8 cellular contexts compared by ENCODE assay signal in genomic region chr6:13328076-13328874, GRCh38. TPM values are rescaled to one million over a fixed set of nuclear protein-coding genes. Genes with fewer than 3 reads are reported as not detected.
DNase-seq lines count a peak whose midpoint lies in the region; ATAC-seq lines count a peak whose summit lies in the region.

Gene TBC1D7, minus strand, starts transcription at chr6:13328537. Its CDS starts 1,639 bp downstream, at chr6:13326898.

- peak within 1 kb of the TSS; percentile 85 to 94 (median 89) for H3K9ac ChIP-seq in BLaER1 treated with 17β-estradiol and CSF1 and Interleukin-3, amounts not matched to agents 10 nM and 100 nM

- no peaks in the 10 kb centered on the region for H3K27me3 Mint-ChIP-seq in activated CD4-positive, alpha-beta T cell treated with anti-CD3 and anti-CD28 coated beads, Interleukin-2, amount 10 ng/mL, durations not matched to agents 7 days and 5 days

- POLR2A ChIA-PET in activated CD4-positive, alpha-beta T cell treated with anti-CD3 and anti-CD28 coated beads, Interleukin-2, amount 10 ng/mL, durations not matched to agents 7 days and 5 days (lab: Charles Lee): interaction anchor here (0.7 to 1.2 kb wide), 3 partner anchors 121 to 287 kb away, joined by 3 to 5 read pairs (median 4); partner anchors contain the start of gene NOL7

- peak within 1 kb of the TSS; percentile 97 for H3K27ac Mint-ChIP-seq in activated CD4-positive, alpha-beta T cell treated with anti-CD3 and anti-CD28 coated beads, Interleukin-2, amount 10 ng/mL, durations not matched to agents 7 days and 5 days

- H3K27ac ChIP-seq in BLaER1 treated with 17β-estradiol and CSF1 and Interleukin-3, amounts not matched to agents 10 nM and 100 nM: peak within 1 kb of the TSS; percentile 78 to 96 (median 90)

- no peaks in the 10 kb centered on the region for H4K20me1 ChIP-seq in BLaER1 treated with 17β-estradiol and CSF1 and Interleukin-3, amounts not matched to agents 10 nM and 100 nM

- DNase-seq in NCI-H526 (lab: John Stamatoyannopoulos, UW): peak; percentile 91 to 95
- peak; percentile 93 for DNase-seq in activated CD4-positive, alpha-beta T cell treated with anti-CD3 and anti-CD28 coated beads, Interleukin-2, amount 10 ng/mL, durations not matched to agents 7 days and 5 days
- DNase-seq in cortex of kidney (lab: John Stamatoyannopoulos, UW): peak; percentile 86
- peak; percentile 94 for DNase-seq in left lobe of liver (ENCODE audit: low spot score)
- DNase-seq in stimulated activated CD4-positive, alpha-beta T cell treated with anti-CD3 and anti-CD28 coated beads, Interleukin-2, amount 100 ng/mL, for 4 hours (ENCODE audit: low read depth): peak; percentile 89

- H3K9me3 Mint-ChIP-seq in activated CD4-positive, alpha-beta T cell treated with anti-CD3 and anti-CD28 coated beads, Interleukin-2, amount 10 ng/mL, durations not matched to agents 7 days and 5 days: no peaks in the 10 kb centered on the region

- CTCF ChIA-PET in activated CD4-positive, alpha-beta T cell treated with anti-CD3 and anti-CD28 coated beads, Interleukin-2, amount 10 ng/mL, durations not matched to agents 7 days and 5 days (lab: Charles Lee): interaction anchor here (0.6 to 3.2 kb wide), 12 partner anchors 11 to 411 kb away, joined by 3 to 16 read pairs (median 4); partner anchors contain the start of genes NOL7 and SIRT5

- peaks cover 29% of the 10 kb centered on the region for H3K4me1 Mint-ChIP-seq in activated CD4-positive, alpha-beta T cell treated with anti-CD3 and anti-CD28 coated beads, Interleukin-2, amount 10 ng/mL, durations not matched to agents 7 days and 5 days

- H3K9me3 ChIP-seq in BLaER1 treated with 17β-estradiol and CSF1 and Interleukin-3, amounts not matched to agents 10 nM and 100 nM (replicated peaks in 1 of 11): no peaks in the 10 kb centered on the region

- H3K4me1 ChIP-seq in BLaER1 treated with 17β-estradiol and CSF1 and Interleukin-3, amounts not matched to agents 10 nM and 100 nM: peaks cover 22 to 50% (median 33%) of the 10 kb centered on the region in 10 experiments

- H3K4me2 ChIP-seq in BLaER1 treated with 17β-estradiol and CSF1 and Interleukin-3, amounts not matched to agents 10 nM and 100 nM: peak within 1 kb of the TSS; percentile 85 to 97 (median 88)

- ATAC-seq in GM19324 (IDR thresholded peaks at IDR 0.05; ENCODE audit: low FRiP score, unreplicated experiment): peak; percentile 97
- ATAC-seq in HG03460 (IDR thresholded peaks at IDR 0.05; ENCODE audit: unreplicated experiment): peak; percentile 80
- ATAC-seq in left lobe of liver: peak; percentile 97

- H3K4me3 Mint-ChIP-seq in activated CD4-positive, alpha-beta T cell treated with anti-CD3 and anti-CD28 coated beads, Interleukin-2, amount 10 ng/mL, durations not matched to agents 7 days and 5 days: peak within 1 kb of the TSS; percentile 91

- H3K36me3 Mint-ChIP-seq in activated CD4-positive, alpha-beta T cell treated with anti-CD3 and anti-CD28 coated beads, Interleukin-2, amount 10 ng/mL, durations not matched to agents 7 days and 5 days (ENCODE audit: low read depth): peaks cover 12% of the 10 kb centered on the region

- no peaks in the 10 kb centered on the region for H3K27me3 ChIP-seq in BLaER1 treated with 17β-estradiol and CSF1 and Interleukin-3, amounts not matched to agents 10 nM and 100 nM

- H3K4me3 ChIP-seq in BLaER1 treated with 17β-estradiol and CSF1 and Interleukin-3, amounts not matched to agents 10 nM and 100 nM: peak within 1 kb of the TSS; percentile 68 to 96 (median 86)

- peaks cover 22 to 32% (median 28%) of the 10 kb centered on the region in 11 experiments for H3K36me3 ChIP-seq in BLaER1 treated with 17β-estradiol and CSF1 and Interleukin-3, amounts not matched to agents 10 nM and 100 nM

RNA-seq across cellular contexts. Expression of gene TBC1D7, which starts in this region (rescaled TPM):
- 10 to 100 TPM; 18.1 to 20.0 TPM for total RNA-seq in activated CD4-positive, alpha-beta T cell treated with anti-CD3 and anti-CD28 coated beads, Interleukin-2, amount 10 ng/mL, durations not matched to agents 7 days and 5 days
- total RNA-seq in left lobe of liver: 10.4 TPM

Comparison
In these comparisons a context has a peak if more than half of its experiments do, and no peak if none do; other contexts are left out.
1. Peak in every context shown above with its lines: DNase-seq, ATAC-seq, H3K4me3 ChIP-seq and H3K27ac ChIP-seq.